Comparison of ENCODE assay signal across 9 cellular contexts in the genomic region with DNA sequence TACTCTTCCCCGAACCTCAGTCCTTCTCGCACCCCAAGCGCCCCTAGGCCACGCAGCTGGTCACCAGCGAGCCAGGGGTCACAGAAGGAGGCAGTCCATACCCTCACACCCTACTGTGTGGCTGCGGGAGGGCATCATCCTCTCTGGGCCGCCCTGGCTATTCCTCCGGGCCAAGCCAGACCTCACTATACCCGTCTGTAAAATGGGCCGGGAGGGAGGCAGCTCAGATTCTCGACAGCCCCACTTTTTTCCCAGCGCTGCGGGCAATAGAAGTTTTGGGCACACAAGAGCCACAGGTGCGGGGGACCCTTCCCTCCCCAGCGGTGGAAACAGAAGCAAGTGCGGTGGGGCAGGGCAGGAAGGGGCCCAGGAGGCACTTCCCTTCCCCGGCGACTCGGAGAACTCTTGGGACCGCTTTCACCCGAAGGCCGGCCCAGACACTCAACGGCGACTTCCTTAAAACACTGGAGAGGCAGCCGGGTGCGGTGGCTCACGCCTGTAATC. TPM values are rescaled to one million over a fixed set of nuclear protein-coding genes. Genes with fewer than 3 reads are reported as not detected.
A peak's percentile ranks its signal among the peaks of the same experiment; 100 is the strongest.
DNase-seq lines count a peak whose midpoint lies in the region; ATAC-seq and TF ChIP-seq lines count a peak whose summit lies in the region.
"Had no signal": no experiment of that assay in that cellular context is flagged by ENCODE, and none has a peak within 500 bp of the region (broad histone marks: within the 10 kb centered on the region; RNA-seq: fewer than 3 reads in every experiment).

No MANE protein-coding gene starts in this region.

- no peaks in the 10 kb centered on the region for H3K27me3 Mint-ChIP-seq in CD4-positive, alpha-beta memory T cell
- H3K27me3 Mint-ChIP-seq in chondrocyte (ENCODE audit: low read depth) (no peaks in the 10 kb centered on the region), natural killer cell (ENCODE audit: low read depth in 2 of 2) (no peaks in the 10 kb centered on the region)

- H3K4me1 Mint-ChIP-seq in CD4-positive, alpha-beta memory T cell, result peaks cover 14 to 45% (median 27%) of the 10 kb centered on the region in 4 donors
- H3K4me1 Mint-ChIP-seq in chondrocyte (ENCODE audit: low read depth) (peaks cover 15% of the 10 kb centered on the region), natural killer cell (peaks cover 14 to 29% of the 10 kb centered on the region in 2 donors)

- ATAC-seq in natural killer cell (no peak), HG03095 (IDR thresholded peaks at IDR 0.05; ENCODE audit: unreplicated experiment) (no peak), HG03159 (IDR thresholded peaks at IDR 0.05; ENCODE audit: unreplicated experiment) (no peak)

- peaks cover 38% of the 10 kb centered on the region for H3K4me1 ChIP-seq in CD4-positive, alpha-beta memory T cell (ENCODE audit: insufficient read depth, low read length)

- POLR2A ChIA-PET in CD4-positive, alpha-beta memory T cell (lab: Charles Lee; ENCODE audit: partially characterized antibody), result interaction anchor here (0.9 to 5.2 kb wide), 12 partner anchors 8 to 278 kb away, joined by 3 to 40 read pairs (median 12); a partner anchor contains a TSS

- no peaks in the 10 kb centered on the region for H3K27me3 ChIP-seq in CD4-positive, alpha-beta memory T cell (ENCODE audit: insufficient read depth, low read length)

- no peak for DNase-seq in CD4-positive, alpha-beta memory T cell
- peak; percentile 49 to 64 for DNase-seq in NOMO-1 (lab: John Stamatoyannopoulos, UW; ENCODE audit: unreplicated experiment in 2 of 2)
- no peak for DNase-seq in chondrocyte (ENCODE audit: low spot score)
- no peak for DNase-seq in natural killer cell
- DNase-seq in DMS114 treated with DMSO at 0.1 percent for 48 hours (lab: John Stamatoyannopoulos, UW; ENCODE audit: unreplicated experiment), result no peak
- DNase-seq in SW480 (ENCODE audit: low spot score), result no peak
- DNase-seq: retina had no signal

- H3K4me3 Mint-ChIP-seq in CD4-positive, alpha-beta memory T cell, result peak overlapping the region; percentile 88 to 96 (median 92)
- H3K4me3 Mint-ChIP-seq in chondrocyte (ENCODE audit: unreplicated experiment), result peak overlapping the region; percentile 77
- peak overlapping the region; percentile 85 for H3K4me3 Mint-ChIP-seq in natural killer cell

- peak overlapping the region; percentile 77 to 98 (median 93) for H3K27ac Mint-ChIP-seq in CD4-positive, alpha-beta memory T cell
- H3K27ac Mint-ChIP-seq in chondrocyte (ENCODE audit: unreplicated experiment), result no peak overlapping the region
- H3K27ac Mint-ChIP-seq in natural killer cell, result peak overlapping the region; percentile 89 to 98

- H3K4me3 ChIP-seq in CD4-positive, alpha-beta memory T cell (ENCODE audit: low read length in 2 of 2), result peak overlapping the region; percentile 76 to 86

- CTCF ChIA-PET in CD4-positive, alpha-beta memory T cell (lab: Charles Lee; ENCODE audit: partially characterized antibody), result interaction anchor here (0.8 to 11.6 kb wide), 6 partner anchors 8 to 158 kb away, joined by 3 to 402 read pairs (median 5); a partner anchor contains a TSS

- no peaks in the 10 kb centered on the region for H3K9me3 ChIP-seq in CD4-positive, alpha-beta memory T cell (ENCODE audit: control insufficient read depth in 1 of 2, low read length in 2 of 2)

- no peaks in the 10 kb centered on the region for H3K9me3 Mint-ChIP-seq in CD4-positive, alpha-beta memory T cell
- H3K9me3 Mint-ChIP-seq in chondrocyte (ENCODE audit: low read depth) (no peaks in the 10 kb centered on the region), natural killer cell (no peaks in the 10 kb centered on the region)

- intact Hi-C loops in CD4-positive, alpha-beta memory T cell (cut with micrococcal nuclease), result loop anchor here (5.0 to 10.0 kb wide), 2 partner anchors 130 to 412 kb away; a partner anchor contains a TSS
- intact Hi-C loops in natural killer cell (cut with micrococcal nuclease), result no loop called here

- H3K36me3 Mint-ChIP-seq in CD4-positive, alpha-beta memory T cell, result peaks cover 4 to 16% of the 10 kb centered on the region in 2 donors
- H3K36me3 Mint-ChIP-seq in chondrocyte (ENCODE audit: low read depth) (no peaks in the 10 kb centered on the region), natural killer cell (no peaks in the 10 kb centered on the region)

- TF ChIP-seq CTCF in chondrocyte (IDR thresholded peaks at IDR 0.05), result no peak
- no peak for TF ChIP-seq CTCF in natural killer cell (IDR thresholded peaks at IDR 0.05)

- no peaks in the 10 kb centered on the region for H3K36me3 ChIP-seq in CD4-positive, alpha-beta memory T cell (ENCODE audit: insufficient read depth, low read length)

- peak overlapping the region; percentile 88 for H3K27ac ChIP-seq in CD4-positive, alpha-beta memory T cell (ENCODE audit: low read depth, low read length)

RNA-seq across cellular contexts. Expression of a gene that starts 5.6 kb away (rescaled TPM):
- 100 to 1,000 TPM; 136 to 138 TPM for total RNA-seq in CD4-positive, alpha-beta memory T cell
- polyA plus RNA-seq in CD4-positive, alpha-beta memory T cell, result 10 to 100 TPM; 39.8 to 47.9 TPM
- total RNA-seq in chondrocyte, result 12.2 to 19.8 TPM (median 17.8 TPM) in 3 replicates
- total RNA-seq in natural killer cell, result 100 to 1,000 TPM; 110 to 131 (median 121) TPM

RNA-seq across cellular contexts. Expression of a gene that starts 35.5 kb away (rescaled TPM):
- not detected for total RNA-seq in CD4-positive, alpha-beta memory T cell
- polyA plus RNA-seq in CD4-positive, alpha-beta memory T cell, result not detected
- total RNA-seq in chondrocyte (0.31 TPM in 1 of 3 replicates, not detected in the others), natural killer cell (not detected)

Comparison
In these comparisons a context has a peak if more than half of its experiments do, and no peak if none do; other contexts are left out.
1. DNase-seq: peak in NOMO-1 (2 of 2); none in CD4-positive, alpha-beta memory T cell (0 of 5), chondrocyte (single experiment), natural killer cell (single experiment), DMS114 treated with DMSO at 0.1 percent for 48 hours (single experiment) and SW480 (single experiment).
2. Peak in every context shown above with its lines, with median percentiles within 50 percentile points of each other: H3K4me3 Mint-ChIP-seq.